16 cellular contexts compared by ENCODE assay signal in genomic region chr1:15692121-15692682, GRCh38. TPM values are rescaled to one million over a fixed set of nuclear protein-coding genes. Genes with fewer than 3 reads are reported as not detected.
DNase-seq lines count a peak whose midpoint lies in the region; ATAC-seq and TF ChIP-seq lines count a peak whose summit lies in the region.
"Had no signal": no experiment of that assay in that cellular context is flagged by ENCODE, and none has a peak within 500 bp of the region (broad histone marks: within the 10 kb centered on the region; RNA-seq: fewer than 3 reads in every experiment).

No MANE protein-coding gene starts in this region.

- intact Hi-C loops in spleen (cut with DNase I; ENCODE audit: low total_unique reads), result no loop called here

- H3K27ac Mint-ChIP-seq in activated T-cell treated with anti-CD3 and anti-CD28 coated beads, Interleukin-2, amount 50 U/mL, for 72 hours, result peak overlapping the region; percentile 29
- H3K27ac Mint-ChIP-seq in activated naive CD8-positive, alpha-beta T cell treated with anti-CD3 and anti-CD28 coated beads, Interleukin-2, amount 50 U/mL, for 24 hours, result peak overlapping the region; percentile 55

- TF ChIP-seq CTCF in spleen (IDR thresholded peaks at IDR 0.05 in 8 of 11, conservative IDR thresholded peaks at IDR 0.05 in 3 of 11), result no peak

- H3K27me3 Mint-ChIP-seq in activated T-cell treated with anti-CD3 and anti-CD28 coated beads, Interleukin-2, amount 50 U/mL, for 72 hours (ENCODE audit: low read depth), result no peaks in the 10 kb centered on the region
- H3K27me3 Mint-ChIP-seq in activated naive CD8-positive, alpha-beta T cell treated with anti-CD3 and anti-CD28 coated beads, Interleukin-2, amount 50 U/mL, for 24 hours, result no peaks in the 10 kb centered on the region

- no peak for DNase-seq in activated T-cell treated with anti-CD3 and anti-CD28 coated beads, Interleukin-2, amount 50 U/mL, for 72 hours
- no peak for DNase-seq in activated T-cell treated with anti-CD3 and anti-CD28 coated beads, Interleukin-2, amount 50 U/mL, for 48 hours
- no peak for DNase-seq in activated naive CD8-positive, alpha-beta T cell treated with anti-CD3 and anti-CD28 coated beads, Interleukin-2, amount 50 U/mL, for 24 hours
- DNase-seq in hepatic stellate cell (ENCODE audit: low spot score) (peak; percentile 43), spleen (no peak), AG08395 (ENCODE audit: low spot score) (no peak), NCI-H1092 (lab: John Stamatoyannopoulos, UW) (no peak)
- DNase-seq in activated CD4-positive, alpha-beta T cell treated with anti-CD3 and anti-CD28 coated beads, Interleukin-2, amount 50 U/mL, for 1 hour, result no peak
- DNase-seq: activated T-cell treated with anti-CD3 and anti-CD28 coated beads, Interleukin-2, amount 50 U/mL, for 4 hours; MM.1S; NCI-H2171 treated with DMSO at 0.1 percent for 48 hours; stimulated activated CD4-positive, alpha-beta T cell treated with anti-CD3 and anti-CD28 coated beads, Interleukin-12 subunit alpha, Interleukin-12 subunit beta, amount 100 ng/mL, for 4 hours; thyroid gland had no signal

- H3K27ac ChIP-seq in spleen, result peak overlapping the region in 5 of 8 donors; percentile 8 to 35 (median 14)
- H3K27ac ChIP-seq: body of pancreas, thyroid gland had no signal

- ATAC-seq in activated T-cell treated with anti-CD3 and anti-CD28 coated beads, Interleukin-2, amount 50 U/mL, for 72 hours (replicated peaks in 1 of 2), result no peak
- no peak for ATAC-seq in activated naive CD8-positive, alpha-beta T cell treated with anti-CD3 and anti-CD28 coated beads, Interleukin-2, amount 50 U/mL, for 24 hours
- ATAC-seq: activated T-cell treated with anti-CD3 and anti-CD28 coated beads, Interleukin-2, amount 50 U/mL, for 4 hours; body of pancreas had no signal

- H3K27me3 ChIP-seq in spleen (replicated peaks in 1 of 7), result no peaks in the 10 kb centered on the region
- H3K27me3 ChIP-seq: body of pancreas, thyroid gland had no signal

- TF ChIP-seq POLR2A in spleen (IDR thresholded peaks at IDR 0.05), result no peak

- no peak overlapping the region for H3K4me3 ChIP-seq in spleen
- H3K4me3 ChIP-seq: body of pancreas, thyroid gland had no signal

- peaks cover 11 to 92% (median 51%) of the 10 kb centered on the region in 6 donors for H3K4me1 ChIP-seq in spleen

- H3K4me1 Mint-ChIP-seq in activated T-cell treated with anti-CD3 and anti-CD28 coated beads, Interleukin-2, amount 50 U/mL, for 72 hours (ENCODE audit: low read depth), result peaks cover 27% of the 10 kb centered on the region
- peaks cover 36% of the 10 kb centered on the region for H3K4me1 Mint-ChIP-seq in activated naive CD8-positive, alpha-beta T cell treated with anti-CD3 and anti-CD28 coated beads, Interleukin-2, amount 50 U/mL, for 24 hours

- H3K9me3 Mint-ChIP-seq in activated T-cell treated with anti-CD3 and anti-CD28 coated beads, Interleukin-2, amount 50 U/mL, for 72 hours, result no peaks in the 10 kb centered on the region
- H3K9me3 Mint-ChIP-seq in activated naive CD8-positive, alpha-beta T cell treated with anti-CD3 and anti-CD28 coated beads, Interleukin-2, amount 50 U/mL, for 24 hours, result no peaks in the 10 kb centered on the region
- H3K9me3 Mint-ChIP-seq: activated T-cell treated with anti-CD3 and anti-CD28 coated beads, Interleukin-2, amount 50 U/mL, for 4 hours had no signal

- peaks cover 0 to 48% (median 2%) of the 10 kb centered on the region in 6 donors for H3K36me3 ChIP-seq in spleen
- H3K36me3 ChIP-seq: thyroid gland had no signal

- no peaks in the 10 kb centered on the region for H3K9me3 ChIP-seq in spleen
- H3K9me3 ChIP-seq: body of pancreas, thyroid gland had no signal

- H3K36me3 Mint-ChIP-seq in activated T-cell treated with anti-CD3 and anti-CD28 coated beads, Interleukin-2, amount 50 U/mL, for 72 hours (ENCODE audit: insufficient read depth in 2 of 2), result peaks cover 2 to 14% of the 10 kb centered on the region in 2 donors
- peaks cover 16% of the 10 kb centered on the region for H3K36me3 Mint-ChIP-seq in activated naive CD8-positive, alpha-beta T cell treated with anti-CD3 and anti-CD28 coated beads, Interleukin-2, amount 50 U/mL, for 24 hours (ENCODE audit: low read depth)

- 55 to 73% (median 73%) methylated on average over 5 of the region's 5 CpGs for WGBS in spleen, 5 donors

- H3K4me3 Mint-ChIP-seq in activated T-cell treated with anti-CD3 and anti-CD28 coated beads, Interleukin-2, amount 50 U/mL, for 72 hours, result no peak overlapping the region
- no peak overlapping the region for H3K4me3 Mint-ChIP-seq in activated naive CD8-positive, alpha-beta T cell treated with anti-CD3 and anti-CD28 coated beads, Interleukin-2, amount 50 U/mL, for 24 hours
- H3K4me3 Mint-ChIP-seq: activated T-cell treated with anti-CD3 and anti-CD28 coated beads, Interleukin-2, amount 50 U/mL, for 4 hours had no signal

RNA-seq across cellular contexts. Expression of gene PLEKHM2, which starts 8.1 kb away (rescaled TPM):
- 10 to 100 TPM; 79.7 to 82.7 TPM for total RNA-seq in activated T-cell treated with anti-CD3 and anti-CD28 coated beads, Interleukin-2, amount 50 U/mL, for 72 hours
- total RNA-seq in spleen, result 10 to 100 TPM; 59.1 to 96.0 (median 65.8) TPM
- polyA plus RNA-seq in spleen, result 10 to 100 TPM; 25.9 to 54.1 (median 37.1) TPM

RNA-seq across cellular contexts. Expression of gene SLC25A34, which starts 43.9 kb away (rescaled TPM):
- total RNA-seq in activated T-cell treated with anti-CD3 and anti-CD28 coated beads, Interleukin-2, amount 50 U/mL, for 72 hours, result 1 to 10 TPM; 2.5 to 3.0 TPM
- 1 to 10 TPM; 1.5 to 3.7 (median 2.8) TPM for total RNA-seq in spleen
- polyA plus RNA-seq in spleen, result 1 to 10 TPM in 2 of 3 donors, under 1 TPM in 1; 0.77 to 2.4 (median 2.1) TPM

RNA-seq across cellular contexts. Expression of gene TMEM82, which starts 50.1 kb away (rescaled TPM):
- total RNA-seq in activated T-cell treated with anti-CD3 and anti-CD28 coated beads, Interleukin-2, amount 50 U/mL, for 72 hours, result under 1 TPM in 1 of 2 donors, not detected in 1; 0.49 TPM
- total RNA-seq in spleen, result not detected
- polyA plus RNA-seq in spleen, result not detected
- total RNA-seq: A673; activated T-cell treated with anti-CD3 and anti-CD28 coated beads, Interleukin-2, amount 50 U/mL, for 4 hours; body of pancreas; SK-MEL-5; thyroid gland had no signal
